In the genomic region with DNA sequence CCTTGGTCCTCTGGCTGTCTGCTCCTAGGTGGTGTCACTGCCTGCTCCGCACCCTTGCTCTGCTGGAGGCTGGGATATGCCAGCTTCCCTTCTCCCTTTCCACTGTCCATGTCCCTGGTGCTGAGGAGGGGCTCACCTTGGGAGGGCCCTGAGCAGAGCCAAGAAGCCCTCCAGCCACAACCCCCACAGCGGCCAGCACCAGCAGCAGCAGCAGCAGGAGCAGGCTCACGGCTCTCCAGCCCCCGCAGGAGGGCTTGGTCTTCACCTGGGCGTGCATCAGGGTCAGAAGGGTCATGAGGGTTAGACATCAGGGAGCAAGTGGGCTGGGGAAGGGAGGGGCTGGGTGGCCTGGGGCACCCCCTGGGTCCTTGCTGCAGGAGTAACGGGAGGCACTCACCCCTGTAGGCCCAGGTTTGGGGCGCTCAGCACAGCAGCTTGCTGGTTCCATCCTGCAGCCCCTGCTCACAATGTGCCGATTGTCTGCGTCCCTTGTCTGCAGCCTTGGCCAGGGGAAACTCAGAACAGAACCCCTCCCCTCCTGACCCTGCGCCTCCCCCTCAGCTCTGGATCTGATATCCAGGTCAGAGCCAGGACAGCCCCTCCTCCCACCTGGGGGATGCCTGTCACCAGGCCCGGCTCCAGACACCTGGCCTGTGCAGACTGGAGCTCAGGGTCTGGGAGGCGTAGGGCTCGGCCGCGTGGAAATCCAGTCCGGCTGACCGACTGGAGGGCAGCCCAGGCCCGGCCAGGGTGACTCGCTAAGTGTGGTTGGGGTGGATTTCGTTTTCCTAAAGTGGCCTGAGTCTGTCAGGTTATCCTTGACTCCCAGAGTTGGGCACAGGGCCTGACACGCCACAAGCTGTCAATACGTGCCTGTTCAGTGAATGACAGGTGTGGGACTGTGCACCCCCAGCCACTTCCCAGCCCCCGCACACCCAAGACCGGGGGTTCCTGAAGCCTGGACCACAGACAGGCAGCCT, we compare ENCODE assay signal across 1 cellular context.
A peak's percentile ranks its signal among the peaks of the same experiment; 100 is the strongest.
TF ChIP-seq lines count a peak whose summit lies in the region.

Gene BRICD5, minus strand, starts transcription at position 478 of the 980 bp plus-strand sequence. Its CDS starts 30 bp downstream, at position 448.

TF ChIP-seq in HepG2, 621 proteins besides CTCF, POLR2A, EP300 and RAD21 (continued from another document and continues in another):
- 0 out of 2 replicates have a peak, but pooled peaks have one; percentile 24 for TF ChIP-seq UBTF (CRISPR knock-in tag; IDR thresholded peaks at IDR 0.05)
- TF ChIP-seq THRA (CRISPR knock-in tag; IDR thresholded peaks at IDR 0.05; ENCODE audit: borderline replicate concordance) = peak; percentile 71; the same call in 1 of the 2 replicates
- peak; percentile 49; the same call in 1 of the 2 replicates for TF ChIP-seq CSRNP1 (CRISPR knock-in tag; IDR thresholded peaks at IDR 0.05)
- peak; percentile 45; the same call in 1 of the 2 replicates for TF ChIP-seq SP4 (CRISPR knock-in tag; IDR thresholded peaks at IDR 0.05)
- TF ChIP-seq ZBTB7B (CRISPR knock-in tag; IDR thresholded peaks at IDR 0.05) = peak; percentile 47; the same call in 1 of the 2 replicates
- TF ChIP-seq REXO4 (CRISPR knock-in tag; IDR thresholded peaks at IDR 0.05; ENCODE audit: borderline replicate concordance) = no peak
- peak; percentile 72 for TF ChIP-seq SAP130 (CRISPR knock-in tag; IDR thresholded peaks at IDR 0.05; ENCODE audit: low read depth)
- no peak for TF ChIP-seq KDM3A (CRISPR knock-in tag; IDR thresholded peaks at IDR 0.05; ENCODE audit: low read depth)
- peak; percentile 40; the same call in 1 of the 2 replicates for TF ChIP-seq ARID4A (CRISPR knock-in tag; IDR thresholded peaks at IDR 0.05; ENCODE audit: borderline replicate concordance)
- TF ChIP-seq HNRNPL (IDR thresholded peaks at IDR 0.05; ENCODE audit: low read depth, low read length) = no peak
- TF ChIP-seq AGO1 (IDR thresholded peaks at IDR 0.05; ENCODE audit: low read depth, low read length, poor library complexity, severe bottlenecking) = peak; percentile 91
- 0 out of 2 replicates have a peak, but pooled peaks have one; percentile 49 for TF ChIP-seq KLF13 (CRISPR knock-in tag; IDR thresholded peaks at IDR 0.05)
- TF ChIP-seq JARID2 (CRISPR knock-in tag; IDR thresholded peaks at IDR 0.05; ENCODE audit: insufficient replicate concordance) = no peak
- TF ChIP-seq CEBPZ (IDR thresholded peaks at IDR 0.05; ENCODE audit: low read length) = no peak
- TF ChIP-seq ZNF282 (IDR thresholded peaks at IDR 0.05; ENCODE audit: partially characterized antibody) = no peak
- no peak for TF ChIP-seq U2AF1 (optimal IDR thresholded peaks at IDR 0.05; ENCODE audit: low read depth, low read length)
- peak; percentile 11; the same call in 1 of the 2 replicates for TF ChIP-seq NR2F2 (IDR thresholded peaks at IDR 0.05; ENCODE audit: borderline replicate concordance, low read depth)
- 0 out of 2 replicates have a peak, but pooled peaks have one; percentile 34 for TF ChIP-seq REL (CRISPR knock-in tag; conservative IDR thresholded peaks at IDR 0.05)
- TF ChIP-seq FOXP4 (CRISPR knock-in tag; IDR thresholded peaks at IDR 0.05) = peak; percentile 48; the same call in 1 of the 2 replicates
- 0 out of 2 replicates have a peak, but pooled peaks have one; percentile 50 for TF ChIP-seq NCOA1 (CRISPR knock-in tag; IDR thresholded peaks at IDR 0.05)
- TF ChIP-seq, protein P1, sequence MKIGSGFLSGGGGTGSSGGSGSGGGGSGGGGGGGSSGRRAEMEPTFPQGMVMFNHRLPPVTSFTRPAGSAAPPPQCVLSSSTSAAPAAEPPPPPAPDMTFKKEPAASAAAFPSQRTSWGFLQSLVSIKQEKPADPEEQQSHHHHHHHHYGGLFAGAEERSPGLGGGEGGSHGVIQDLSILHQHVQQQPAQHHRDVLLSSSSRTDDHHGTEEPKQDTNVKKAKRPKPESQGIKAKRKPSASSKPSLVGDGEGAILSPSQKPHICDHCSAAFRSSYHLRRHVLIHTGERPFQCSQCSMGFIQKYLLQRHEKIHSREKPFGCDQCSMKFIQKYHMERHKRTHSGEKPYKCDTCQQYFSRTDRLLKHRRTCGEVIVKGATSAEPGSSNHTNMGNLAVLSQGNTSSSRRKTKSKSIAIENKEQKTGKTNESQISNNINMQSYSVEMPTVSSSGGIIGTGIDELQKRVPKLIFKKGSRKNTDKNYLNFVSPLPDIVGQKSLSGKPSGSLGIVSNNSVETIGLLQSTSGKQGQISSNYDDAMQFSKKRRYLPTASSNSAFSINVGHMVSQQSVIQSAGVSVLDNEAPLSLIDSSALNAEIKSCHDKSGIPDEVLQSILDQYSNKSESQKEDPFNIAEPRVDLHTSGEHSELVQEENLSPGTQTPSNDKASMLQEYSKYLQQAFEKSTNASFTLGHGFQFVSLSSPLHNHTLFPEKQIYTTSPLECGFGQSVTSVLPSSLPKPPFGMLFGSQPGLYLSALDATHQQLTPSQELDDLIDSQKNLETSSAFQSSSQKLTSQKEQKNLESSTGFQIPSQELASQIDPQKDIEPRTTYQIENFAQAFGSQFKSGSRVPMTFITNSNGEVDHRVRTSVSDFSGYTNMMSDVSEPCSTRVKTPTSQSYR (CRISPR knock-in tag; IDR thresholded peaks at IDR 0.05; ENCODE audit: borderline replicate concordance) = peak; percentile 75
- TF ChIP-seq ZNF331 (CRISPR knock-in tag; IDR thresholded peaks at IDR 0.05) = peak; percentile 13; the same call in 1 of the 2 replicates
- TF ChIP-seq HOXA9 (CRISPR knock-in tag; IDR thresholded peaks at IDR 0.05; ENCODE audit: borderline replicate concordance) = no peak
- no peak for TF ChIP-seq IRF1 (CRISPR knock-in tag; IDR thresholded peaks at IDR 0.05; ENCODE audit: low read depth)
- TF ChIP-seq BORCS8-MEF2B (CRISPR knock-in tag; IDR thresholded peaks at IDR 0.05) = 0 out of 2 replicates have a peak, but pooled peaks have one; percentile 47
- TF ChIP-seq SP5 (CRISPR knock-in tag; IDR thresholded peaks at IDR 0.05; ENCODE audit: borderline replicate concordance, low read depth) = peak; percentile 77; the same call in 1 of the 2 replicates
- no peak for TF ChIP-seq TEAD2 (CRISPR knock-in tag; IDR thresholded peaks at IDR 0.05)
- TF ChIP-seq, protein P2, sequence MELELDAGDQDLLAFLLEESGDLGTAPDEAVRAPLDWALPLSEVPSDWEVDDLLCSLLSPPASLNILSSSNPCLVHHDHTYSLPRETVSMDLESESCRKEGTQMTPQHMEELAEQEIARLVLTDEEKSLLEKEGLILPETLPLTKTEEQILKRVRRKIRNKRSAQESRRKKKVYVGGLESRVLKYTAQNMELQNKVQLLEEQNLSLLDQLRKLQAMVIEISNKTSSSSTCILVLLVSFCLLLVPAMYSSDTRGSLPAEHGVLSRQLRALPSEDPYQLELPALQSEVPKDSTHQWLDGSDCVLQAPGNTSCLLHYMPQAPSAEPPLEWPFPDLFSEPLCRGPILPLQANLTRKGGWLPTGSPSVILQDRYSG (CRISPR knock-in tag; IDR thresholded peaks at IDR 0.05) = no peak
